11 cellular contexts compared by ENCODE assay signal in genomic region chr1:202809597-202810159, GRCh38. TPM values are rescaled to one million over a fixed set of nuclear protein-coding genes. Genes with fewer than 3 reads are reported as not detected.
DNase-seq lines count a peak whose midpoint lies in the region; ATAC-seq, FAIRE-seq and TF ChIP-seq lines count a peak whose summit lies in the region.
"Had no signal": no experiment of that assay in that cellular context is flagged by ENCODE, and none has a peak within 500 bp of the region (broad histone marks: within the 10 kb centered on the region; RNA-seq: fewer than 3 reads in every experiment).

No MANE protein-coding gene starts in this region.

- H4K20me1 ChIP-seq in HepG2 (ENCODE audit: insufficient read depth, low read length), result peaks cover 17% of the 10 kb centered on the region

- peaks cover 31% of the 10 kb centered on the region for H3K79me2 ChIP-seq in HepG2 (ENCODE audit: insufficient read depth, low read length)

- peaks cover 26% of the 10 kb centered on the region for H3K27me3 Mint-ChIP-seq in activated CD4-positive, alpha-beta T cell treated with anti-CD3 and anti-CD28 coated beads, Interleukin-2, amount 10 ng/mL, durations not matched to agents 7 days and 5 days
- no peaks in the 10 kb centered on the region for H3K27me3 Mint-ChIP-seq in activated T-helper 17 cell treated with anti-CD3 and anti-CD28 coated beads, Interleukin-2, amount 50 U/mL, for 72 hours

- TF ChIP-seq EP300 in HepG2 (IDR thresholded peaks at IDR 0.05; ENCODE audit: low read depth in 2 of 2, low read length in 2 of 2) (no peak), HepG2 (CRISPR knock-in tag; IDR thresholded peaks at IDR 0.05; ENCODE audit: borderline replicate concordance) (no peak)

- H3K9me3 Mint-ChIP-seq in activated CD4-positive, alpha-beta T cell treated with anti-CD3 and anti-CD28 coated beads, Interleukin-2, amount 10 ng/mL, durations not matched to agents 7 days and 5 days, result no peaks in the 10 kb centered on the region
- no peaks in the 10 kb centered on the region for H3K9me3 Mint-ChIP-seq in activated T-helper 17 cell treated with anti-CD3 and anti-CD28 coated beads, Interleukin-2, amount 50 U/mL, for 72 hours

- no peaks in the 10 kb centered on the region; a peak in 1 of 5 replicates for H3K27me3 ChIP-seq in HepG2 (ENCODE audit: control insufficient read depth in 1 of 2, insufficient read depth in 2 of 2, low read length in 2 of 2)
- H3K27me3 ChIP-seq in subcutaneous abdominal adipose tissue (ENCODE audit: control insufficient read depth in 5 of 5, insufficient read depth in 4 of 5, low read length in 5 of 5), result no peaks in the 10 kb centered on the region
- H3K27me3 ChIP-seq: esophagus squamous epithelium had no signal

- TF ChIP-seq RAD21 in HepG2 (CRISPR knock-in tag; IDR thresholded peaks at IDR 0.05), result no peak

- FAIRE-seq in HepG2 (lab: Jason Lieb, UNC), result no peak
- FAIRE-seq: GM18507 had no signal

- H3K4me2 ChIP-seq in HepG2 (ENCODE audit: low read depth, low read length), result peak overlapping the region; percentile 96

- TF ChIP-seq CTCF in HepG2 (CRISPR knock-in tag; IDR thresholded peaks at IDR 0.05), result no peak

- no peak overlapping the region for H3K27ac Mint-ChIP-seq in activated CD4-positive, alpha-beta T cell treated with anti-CD3 and anti-CD28 coated beads, Interleukin-2, amount 10 ng/mL, durations not matched to agents 7 days and 5 days
- peak overlapping the region; percentile 87 for H3K27ac Mint-ChIP-seq in activated T-helper 17 cell treated with anti-CD3 and anti-CD28 coated beads, Interleukin-2, amount 50 U/mL, for 72 hours

- peak overlapping the region; percentile 91 for H3K4me3 Mint-ChIP-seq in activated CD4-positive, alpha-beta T cell treated with anti-CD3 and anti-CD28 coated beads, Interleukin-2, amount 10 ng/mL, durations not matched to agents 7 days and 5 days
- H3K4me3 Mint-ChIP-seq in activated T-helper 17 cell treated with anti-CD3 and anti-CD28 coated beads, Interleukin-2, amount 50 U/mL, for 72 hours, result peak overlapping the region; percentile 87

- H3K4me3 ChIP-seq in HepG2 (replicated peaks in 1 of 3; ENCODE audit: insufficient read depth in 1 of 3, low read depth in 2 of 3, low read length in 3 of 3), result peak overlapping the region; percentile 82 to 95 (median 94); a peak in 5 of 6 replicates
- H3K4me3 ChIP-seq in subcutaneous abdominal adipose tissue (ENCODE audit: low read depth in 1 of 5, low read length in 5 of 5), result peak overlapping the region in 4 of 5 donors; percentile 87 to 93 (median 92)

- BruUV-seq in HepG2 (replicated peaks; lab: Mats Ljungman, UMichigan), result no TSS peak

- intact Hi-C loops in HepG2 (cut with micrococcal nuclease; ENCODE audit: unreplicated experiment), result loop anchor here (2.0 kb wide), 2 partner anchors 51 to 79 kb away; partner anchors contain the start of gene RABIF

- POLR2A ChIA-PET in activated CD4-positive, alpha-beta T cell treated with anti-CD3 and anti-CD28 coated beads, Interleukin-2, amount 10 ng/mL, durations not matched to agents 7 days and 5 days (lab: Charles Lee), result no interaction called here
- POLR2A ChIA-PET in HepG2 (lab: Yijun Ruan, JAX), result interaction anchor here (0.7 to 4.2 kb wide), 10 partner anchors 11 to 197 kb away, joined by 3 to 74 read pairs (median 4); partner anchors contain the start of genes RABIF and TMEM183A

- CTCF ChIA-PET in activated CD4-positive, alpha-beta T cell treated with anti-CD3 and anti-CD28 coated beads, Interleukin-2, amount 10 ng/mL, durations not matched to agents 7 days and 5 days (lab: Charles Lee), result interaction anchor here (0.7 to 1.4 kb wide), 3 partner anchors 18 to 42 kb away, joined by 3 read pairs; no protein-coding TSS in a partner anchor
- CTCF ChIA-PET in HepG2 (lab: Yijun Ruan, JAX; ENCODE audit: low intra/inter-chr PET ratio, low total read pairs), result no interaction called here

- peaks cover 48% of the 10 kb centered on the region for H3K4me1 Mint-ChIP-seq in activated CD4-positive, alpha-beta T cell treated with anti-CD3 and anti-CD28 coated beads, Interleukin-2, amount 10 ng/mL, durations not matched to agents 7 days and 5 days
- peaks cover 23% of the 10 kb centered on the region for H3K4me1 Mint-ChIP-seq in activated T-helper 17 cell treated with anti-CD3 and anti-CD28 coated beads, Interleukin-2, amount 50 U/mL, for 72 hours

- peaks cover 3% of the 10 kb centered on the region for H3K36me3 Mint-ChIP-seq in activated CD4-positive, alpha-beta T cell treated with anti-CD3 and anti-CD28 coated beads, Interleukin-2, amount 10 ng/mL, durations not matched to agents 7 days and 5 days (ENCODE audit: low read depth)
- peaks cover 37% of the 10 kb centered on the region for H3K36me3 Mint-ChIP-seq in activated T-helper 17 cell treated with anti-CD3 and anti-CD28 coated beads, Interleukin-2, amount 50 U/mL, for 72 hours (ENCODE audit: low read depth)

- H3K36me3 ChIP-seq in HepG2 (replicated peaks in 1 of 2; ENCODE audit: control insufficient read depth in 1 of 2, insufficient read depth in 2 of 2, low read length in 2 of 2) (no peaks in the 10 kb centered on the region), subcutaneous abdominal adipose tissue (ENCODE audit: control insufficient read depth in 5 of 5, insufficient read depth in 5 of 5, low read length in 5 of 5) (no peaks in the 10 kb centered on the region)
- H3K36me3 ChIP-seq: esophagus squamous epithelium had no signal

- no peak overlapping the region for H2AFZ ChIP-seq in HepG2 (ENCODE audit: low read length)

- no peak for DNase-seq in activated CD4-positive, alpha-beta T cell treated with anti-CD3 and anti-CD28 coated beads, Interleukin-2, amount 10 ng/mL, durations not matched to agents 7 days and 5 days
- DNase-seq in activated CD4-positive, alpha-beta T cell treated with anti-CD3 and anti-CD28 coated beads for 1 hour, result no peak
- DNase-seq in HepG2 (ENCODE audit: low spot score) (no peak), HUDEP-2 (lab: John Stamatoyannopoulos, UW; ENCODE audit: unreplicated experiment in 76 of 76) (no peak)
- DNase-seq: esophagus squamous epithelium, RPMI8226 had no signal

- WGBS in HepG2 (ENCODE audit: low lambda C conversion rate), result 5% methylated on average over 15 of the region's 15 CpGs

- in situ Hi-C loops in HepG2 (cut with HindIII; ENCODE audit: extremely low pct_ligation_motif_present, low pct_unique_long_range_greater_than_20kb), result loop anchor here (5.0 kb wide), 1 partner anchor 48 kb away; no protein-coding TSS in a partner anchor

- peak overlapping the region; percentile 40; the same call in 1 of the 2 replicates for H3K9ac ChIP-seq in HepG2 (ENCODE audit: insufficient read depth, low read depth, low read length)
- peak overlapping the region in 1 of 5 donors; percentile 78 for H3K9ac ChIP-seq in subcutaneous abdominal adipose tissue (ENCODE audit: low read length in 5 of 5)

- TF ChIP-seq POLR2A in HepG2 (IDR thresholded peaks at IDR 0.05; ENCODE audit: insufficient read depth in 1 of 2, low read depth in 2 of 2, low read length in 2 of 2), result no peak

- ATAC-seq in activated T-helper 17 cell treated with anti-CD3 and anti-CD28 coated beads, Interleukin-2, amount 50 U/mL, for 72 hours (replicated peaks), result no peak
- ATAC-seq in HepG2, result no peak
- no peak for ATAC-seq in HG03025 (IDR thresholded peaks at IDR 0.05; ENCODE audit: low FRiP score, unreplicated experiment)
- no peak for ATAC-seq in HG02642 (IDR thresholded peaks at IDR 0.05; ENCODE audit: poor library complexity, unreplicated experiment)

- H3K4me1 ChIP-seq in HepG2 (ENCODE audit: insufficient read depth, low read length) (peaks cover 59% of the 10 kb centered on the region), subcutaneous abdominal adipose tissue (ENCODE audit: control insufficient read depth in 5 of 5, insufficient read depth in 5 of 5, low read length in 5 of 5) (peaks cover 2 to 42% (median 37%) of the 10 kb centered on the region in 5 donors)

- H3K9me3 ChIP-seq in HepG2 (ENCODE audit: low read length), result no peaks in the 10 kb centered on the region
- H3K9me3 ChIP-seq in subcutaneous abdominal adipose tissue (ENCODE audit: control insufficient read depth in 5 of 5, low read length in 5 of 5), result no peaks in the 10 kb centered on the region
- H3K9me3 ChIP-seq: esophagus squamous epithelium had no signal

- H3K27ac ChIP-seq in HepG2 (ENCODE audit: extremely low read length, insufficient read depth, low read length), result no peak overlapping the region
- no peak overlapping the region for H3K27ac ChIP-seq in subcutaneous abdominal adipose tissue (ENCODE audit: low read depth, low read length)

RNA-seq across cellular contexts. Expression of gene PCAT6, which starts 1.1 kb away (rescaled TPM):
- total RNA-seq in activated CD4-positive, alpha-beta T cell treated with anti-CD3 and anti-CD28 coated beads, Interleukin-2, amount 10 ng/mL, durations not matched to agents 7 days and 5 days, result under 1 TPM in 1 of 2 experiments, not detected in 1; 0.29 TPM
- total RNA-seq in activated T-helper 17 cell treated with anti-CD3 and anti-CD28 coated beads, Interleukin-2, amount 50 U/mL, for 72 hours, result 1 to 10 TPM; 1.8 to 4.0 TPM
- total RNA-seq in HepG2 (2016; rRNA removed; fragmentation: Illumina TruSeq; extraction: Trizol), result 0.55 and 0.60 TPM in 2 replicates
- 1.1 and 2.0 TPM in 2 replicates for total RNA-seq in HepG2 (2016; cell fraction: cytosol; rRNA removed; fragmentation: Illumina TruSeq; extraction: Trizol; ENCODE audit: low read depth)
- total RNA-seq in HepG2 (2016; cell fraction: insoluble cytoplasmic fraction; rRNA removed; fragmentation: Illumina TruSeq; extraction: Trizol), result 0.84 TPM in 1 of 2 replicates, not detected in the other
- 1.00 and 1.1 TPM in 2 replicates for total RNA-seq in HepG2 (2016; cell fraction: membrane; rRNA removed; fragmentation: Illumina TruSeq; extraction: Trizol)
- total RNA-seq in HepG2 (2016; cell fraction: nucleus; rRNA removed; fragmentation: Illumina TruSeq; extraction: Trizol), result 0.94 TPM in 1 of 2 replicates, not detected in the other
- 4.1 and 4.4 TPM in 2 replicates for polyA plus RNA-seq in HepG2 (2011; rRNA removed)
- 4.5 and 8.3 TPM in 2 replicates for polyA plus RNA-seq in HepG2 (2011; cell fraction: cytosol; rRNA removed)
- polyA plus RNA-seq in HepG2 (2011; cell fraction: nucleus; rRNA removed), result 9.5 and 12.7 TPM in 2 replicates
- polyA plus RNA-seq in HepG2 (2012), result 9.0 and 16.4 TPM in 2 replicates
- 6.2 and 6.7 TPM in 2 replicates for polyA plus RNA-seq in HepG2 (2016; cell fraction: cytosol; fragmentation: Illumina TruSeq; extraction: Trizol; ENCODE audit: low read depth)
- polyA plus RNA-seq in HepG2 (2016; cell fraction: insoluble cytoplasmic fraction; fragmentation: Illumina TruSeq; extraction: Trizol; ENCODE audit: low read depth), result 1.0 and 1.8 TPM in 2 replicates
- 5.4 and 6.3 TPM in 2 replicates for polyA plus RNA-seq in HepG2 (2016; cell fraction: membrane; fragmentation: Illumina TruSeq; extraction: Trizol; ENCODE audit: low read depth)
- polyA plus RNA-seq in HepG2 (2016; cell fraction: nucleus; fragmentation: Illumina TruSeq; extraction: Trizol; ENCODE audit: insufficient read depth, low read depth), result 3.8 and 4.4 TPM in 2 replicates
- 6.6 TPM in 1 of 2 replicates, not detected in the other for polyA minus RNA-seq in HepG2 (2011; rRNA and poly(A)+ RNA removed; ENCODE audit: low replicate concordance)
- 3.7 and 3.9 TPM in 2 replicates for polyA minus RNA-seq in HepG2 (2011; cell fraction: cytosol; rRNA and poly(A)+ RNA removed)
- 0.90 and 1.7 TPM in 2 replicates for polyA minus RNA-seq in HepG2 (2011; cell fraction: nucleus; rRNA and poly(A)+ RNA removed)

RNA-seq across cellular contexts. Expression of gene KDM5B, which starts 1.5 kb away (rescaled TPM):
- total RNA-seq in activated CD4-positive, alpha-beta T cell treated with anti-CD3 and anti-CD28 coated beads, Interleukin-2, amount 10 ng/mL, durations not matched to agents 7 days and 5 days, result 10 to 100 TPM; 32.0 to 39.8 TPM
- 100 to 1,000 TPM; 124 to 176 TPM for total RNA-seq in activated T-helper 17 cell treated with anti-CD3 and anti-CD28 coated beads, Interleukin-2, amount 50 U/mL, for 72 hours
- 33.1 and 34.2 TPM in 2 replicates for total RNA-seq in HepG2 (2016; rRNA removed; fragmentation: Illumina TruSeq; extraction: Trizol)
- 19.5 and 20.3 TPM in 2 replicates for total RNA-seq in HepG2 (2016; cell fraction: cytosol; rRNA removed; fragmentation: Illumina TruSeq; extraction: Trizol; ENCODE audit: low read depth)
- 29.8 and 31.9 TPM in 2 replicates for total RNA-seq in HepG2 (2016; cell fraction: insoluble cytoplasmic fraction; rRNA removed; fragmentation: Illumina TruSeq; extraction: Trizol)
- 11.4 and 12.3 TPM in 2 replicates for total RNA-seq in HepG2 (2016; cell fraction: membrane; rRNA removed; fragmentation: Illumina TruSeq; extraction: Trizol)
- 54.3 and 61.2 TPM in 2 replicates for total RNA-seq in HepG2 (2016; cell fraction: nucleus; rRNA removed; fragmentation: Illumina TruSeq; extraction: Trizol)
- 26.5 and 35.4 TPM in 2 replicates for polyA plus RNA-seq in HepG2 (2011; rRNA removed)
- polyA plus RNA-seq in HepG2 (2011; cell fraction: cytosol; rRNA removed), result 22.1 and 28.3 TPM in 2 replicates
- polyA plus RNA-seq in HepG2 (2011; cell fraction: nucleus; rRNA removed), result 36.4 and 43.7 TPM in 2 replicates
- 26.9 and 31.1 TPM in 2 replicates for polyA plus RNA-seq in HepG2 (2012)
- 0.63 and 1.1 TPM in 2 replicates for polyA plus RNA-seq in HepG2 (2016; cell fraction: cytosol; fragmentation: Illumina TruSeq; extraction: Trizol; ENCODE audit: low read depth)
- 22.0 and 23.8 TPM in 2 replicates for polyA plus RNA-seq in HepG2 (2016; cell fraction: insoluble cytoplasmic fraction; fragmentation: Illumina TruSeq; extraction: Trizol; ENCODE audit: low read depth)
- polyA plus RNA-seq in HepG2 (2016; cell fraction: membrane; fragmentation: Illumina TruSeq; extraction: Trizol; ENCODE audit: low read depth), result 2.8 and 3.0 TPM in 2 replicates
- 28.1 and 31.4 TPM in 2 replicates for polyA plus RNA-seq in HepG2 (2016; cell fraction: nucleus; fragmentation: Illumina TruSeq; extraction: Trizol; ENCODE audit: insufficient read depth, low read depth)
- 24.8 and 71.2 TPM in 2 replicates for polyA minus RNA-seq in HepG2 (2011; rRNA and poly(A)+ RNA removed; ENCODE audit: low replicate concordance)
- polyA minus RNA-seq in HepG2 (2011; cell fraction: cytosol; rRNA and poly(A)+ RNA removed), result 58.9 and 59.9 TPM in 2 replicates
- 238 and 264 TPM in 2 replicates for polyA minus RNA-seq in HepG2 (2011; cell fraction: nucleus; rRNA and poly(A)+ RNA removed)
